ENCODE assay signal across 9 cellular contexts in genomic region chr1:40478276-40478675, GRCh38. TPM values are rescaled to one million over a fixed set of nuclear protein-coding genes. Genes with fewer than 3 reads are reported as not detected.
DNase-seq lines count a peak whose midpoint lies in the region; FAIRE-seq and TF ChIP-seq lines count a peak whose summit lies in the region.
"Had no signal": no experiment of that assay in that cellular context is flagged by ENCODE, and none has a peak within 500 bp of the region (broad histone marks: within the 10 kb centered on the region; RNA-seq: fewer than 3 reads in every experiment).

No MANE protein-coding gene starts in this region.

- H3K4me3 ChIP-seq in Karpas-422 (ENCODE audit: low read length) (peak overlapping the region; percentile 84), H1 (ENCODE audit: extremely low read depth in 1 of 4, insufficient read depth in 2 of 4, low read depth in 3 of 4, low read length in 4 of 4) (peak overlapping the region in 2 of 4 experiments; percentile 77 to 81; a peak in 3 of 8 replicates), neural progenitor cell (peak overlapping the region; percentile 80), lower leg skin (ENCODE audit: low read depth, poor library complexity, severe bottlenecking) (no peak overlapping the region)

- no peaks in the 10 kb centered on the region for H3K79me1 ChIP-seq in H1 (ENCODE audit: low read depth, low read length)

- H2BK120ac ChIP-seq in H1 (replicated peaks; ENCODE audit: low read depth, low read length): no peak overlapping the region

- no peaks in the 10 kb centered on the region for H3K9me2 ChIP-seq in Karpas-422 (replicated peaks; ENCODE audit: insufficient read depth, low read length)

- H3K9me3 Mint-ChIP-seq in CD14-positive monocyte: peaks cover 27 to 62% (median 54%) of the 10 kb centered on the region in 7 donors
- peaks cover 58% of the 10 kb centered on the region for H3K9me3 Mint-ChIP-seq in neural progenitor cell

- H3K27me3 ChIP-seq in Karpas-422 (ENCODE audit: low read length) (no peaks in the 10 kb centered on the region), H1 (replicated peaks in 1 of 4; ENCODE audit: control insufficient read depth in 3 of 4, extremely low read depth in 1 of 4, insufficient read depth in 3 of 4, low read length in 3 of 4) (peaks cover 0 to 3% (median 0%) of the 10 kb centered on the region in 4 experiments; a peak in 1 of 7 replicates), neural progenitor cell (no peaks in the 10 kb centered on the region)

- intact Hi-C loops in CD14-positive monocyte (cut with micrococcal nuclease): no loop called here
- intact Hi-C loops in lower leg skin (cut with DNase I; ENCODE audit: low total_unique reads): no loop called here

- H3K36me3 ChIP-seq in Karpas-422 (ENCODE audit: insufficient read depth, low read length): peaks cover 46% of the 10 kb centered on the region
- no peaks in the 10 kb centered on the region; a peak in 1 of 8 replicates for H3K36me3 ChIP-seq in H1 (ENCODE audit: control insufficient read depth in 2 of 4, insufficient read depth in 4 of 4, low read length in 3 of 4)
- no peaks in the 10 kb centered on the region for H3K36me3 ChIP-seq in neural progenitor cell

- no peak for FAIRE-seq in H1 (lab: Jason Lieb, UNC)
- FAIRE-seq: RCC 7860 had no signal

- H3K4me3 Mint-ChIP-seq in CD14-positive monocyte (peak overlapping the region; percentile 89 to 96), neural progenitor cell (peak overlapping the region; percentile 89)

- peaks cover 10% of the 10 kb centered on the region for H3F3A ChIP-seq in neural progenitor cell (ENCODE audit: low read depth)

- no peak for TF ChIP-seq POLR2A in H1 (IDR thresholded peaks at IDR 0.05; ENCODE audit: control extremely low read depth in 1 of 2, low read depth in 2 of 2, low read length in 2 of 2)
- TF ChIP-seq POLR2A in lower leg skin (IDR thresholded peaks at IDR 0.05): no peak

- H3K23me2 ChIP-seq in H1 (ENCODE audit: low read depth, low read length): peaks cover 7% of the 10 kb centered on the region

- no peak overlapping the region for H3K4ac ChIP-seq in H1 (replicated peaks; ENCODE audit: insufficient read length, low read depth, low read length)

- no peak overlapping the region for H4K91ac ChIP-seq in H1 (replicated peaks; ENCODE audit: insufficient read length, low read length)

- H2BK5ac ChIP-seq in H1 (ENCODE audit: low read depth, low read length): no peak overlapping the region

- WGBS in H1 (ENCODE audit: extremely low coverage in 1 of 2, insufficient coverage in 1 of 2, insufficient read length in 1 of 2, insufficient replicate concordance in 2 of 2, low coverage in 1 of 2, low lambda C conversion rate in 2 of 2, missing lambda C conversion rate in 1 of 2), 2 experiments: 87% methylated on average over 2 of the region's 2 CpGs; no CpG with 5 or more reads in 1 of the 2 experiments
- WGBS in lower leg skin, 2 donors: 9 to 29% methylated on average over 2 of the region's 2 CpGs

- H2BK15ac ChIP-seq in H1 (ENCODE audit: low read length): no peak overlapping the region

- CTCF ChIA-PET in H1 (lab: Charles Lee; ENCODE audit: partially characterized antibody): interaction anchor here (1.2 to 1.9 kb wide), 2 partner anchors 20 to 54 kb away, joined by 3 to 9 read pairs; partner anchors contain the start of gene ZNF684

- H4K5ac ChIP-seq in H1 (ENCODE audit: insufficient read length, low read depth, low read length): no peak overlapping the region

- H2AFZ ChIP-seq in Karpas-422 (ENCODE audit: low read length): no peak overlapping the region
- 0 out of 2 replicates have a peak overlapping the region, but pooled peaks have one; percentile 38 for H2AFZ ChIP-seq in H1 (ENCODE audit: low read length)
- H2AFZ ChIP-seq in neural progenitor cell (replicated peaks): no peak overlapping the region

- no peak overlapping the region for H3K56ac ChIP-seq in H1 (replicated peaks; ENCODE audit: insufficient read length, low read depth, low read length)

- H3K23ac ChIP-seq in H1 (ENCODE audit: insufficient read length): no peak overlapping the region

- DNase-seq in CD14-positive monocyte (ENCODE audit: low spot score) (no peak), Karpas-422 (no peak), H1 (ENCODE audit: low read depth in 1 of 2, low spot score in 2 of 2) (no peak), neural progenitor cell (ENCODE audit: low spot score) (no peak), lower leg skin (ENCODE audit: low spot score in 2 of 2) (no peak), SHP77 (lab: John Stamatoyannopoulos, UW) (no peak), hippocampal formation (lab: John Stamatoyannopoulos, UW) (no peak)
- no peak for DNase-seq in stimulated activated CD4-positive, alpha-beta T cell treated with anti-CD3 and anti-CD28 coated beads, Interleukin-4, amount 100 ng/mL, for 4 hours

- no peak overlapping the region for H4K8ac ChIP-seq in H1 (ENCODE audit: extremely low read depth, insufficient read depth, low read length)

- H3K27ac Mint-ChIP-seq in CD14-positive monocyte: no peak overlapping the region
- peak overlapping the region; percentile 58 for H3K27ac Mint-ChIP-seq in neural progenitor cell

- peak overlapping the region; percentile 27 for H3K27ac ChIP-seq in Karpas-422 (ENCODE audit: low read length)
- H3K27ac ChIP-seq in H1 (ENCODE audit: low read depth, low read length): no peak overlapping the region
- no peak overlapping the region for H3K27ac ChIP-seq in neural progenitor cell

- H3K79me2 ChIP-seq in Karpas-422 (ENCODE audit: low read length) (peaks cover 15% of the 10 kb centered on the region), H1 (ENCODE audit: control insufficient read depth in 1 of 2, insufficient read depth in 2 of 2, low read length in 2 of 2) (no peaks in the 10 kb centered on the region), neural progenitor cell (ENCODE audit: low read depth) (no peaks in the 10 kb centered on the region)

- peaks cover 37 to 40% of the 10 kb centered on the region in 2 donors for H3K36me3 Mint-ChIP-seq in CD14-positive monocyte
- H3K36me3 Mint-ChIP-seq in neural progenitor cell: peaks cover 43% of the 10 kb centered on the region

- peaks cover 22% of the 10 kb centered on the region for H3K4me1 Mint-ChIP-seq in CD14-positive monocyte
- peaks cover 7% of the 10 kb centered on the region for H3K4me1 Mint-ChIP-seq in neural progenitor cell

- no peak overlapping the region for H3K14ac ChIP-seq in H1 (ENCODE audit: insufficient read length)

- no peak for TF ChIP-seq CTCF in CD14-positive monocyte (IDR thresholded peaks at IDR 0.05)
- TF ChIP-seq CTCF in H1 (IDR thresholded peaks at IDR 0.05; ENCODE audit: control extremely low read depth in 1 of 3, insufficient read depth in 1 of 3, low read depth in 1 of 3, low read length in 3 of 3): no peak
- no peak for TF ChIP-seq CTCF in neural progenitor cell (IDR thresholded peaks at IDR 0.05)
- no peak for TF ChIP-seq CTCF in lower leg skin (IDR thresholded peaks at IDR 0.05)

- H3K9ac ChIP-seq in Karpas-422 (ENCODE audit: low read length) (peak overlapping the region; percentile 89), H1 (replicated peaks in 1 of 4; ENCODE audit: extremely low read depth in 1 of 4, low read depth in 3 of 4, low read length in 3 of 4) (no peak overlapping the region), neural progenitor cell (no peak overlapping the region)

- H3K9me3 ChIP-seq in Karpas-422 (ENCODE audit: low read length): peaks cover 13% of the 10 kb centered on the region
- H3K9me3 ChIP-seq in H1 (ENCODE audit: insufficient read depth in 2 of 2, low read depth in 1 of 2, low read length in 1 of 2): peaks cover 5 to 9% of the 10 kb centered on the region in 2 experiments
- peaks cover 16% of the 10 kb centered on the region for H3K9me3 ChIP-seq in neural progenitor cell (ENCODE audit: low read depth)

- TF ChIP-seq EP300 in H1 (IDR thresholded peaks at IDR 0.05; ENCODE audit: borderline replicate concordance in 1 of 2, low read depth in 2 of 2, low read length in 2 of 2): no peak

- H3K27me3 Mint-ChIP-seq in CD14-positive monocyte (ENCODE audit: low read depth in 3 of 3) (peaks cover 0 to 2% (median 2%) of the 10 kb centered on the region in 3 donors), neural progenitor cell (ENCODE audit: insufficient read depth, low read depth) (peaks cover under 1% of the 10 kb centered on the region)

- no peak overlapping the region for H3K18ac ChIP-seq in H1 (ENCODE audit: extremely low read depth, low read length)

- no peak overlapping the region for H2BK20ac ChIP-seq in H1 (ENCODE audit: low read length)

- no peak for TF ChIP-seq RAD21 in H1 (IDR thresholded peaks at IDR 0.05 in 1 of 2, conservative IDR thresholded peaks at IDR 0.05 in 1 of 2; ENCODE audit: low read depth in 2 of 2, low read length in 2 of 2)

- H3K4me1 ChIP-seq in Karpas-422 (ENCODE audit: low read length): peaks cover 21% of the 10 kb centered on the region
- H3K4me1 ChIP-seq in H1 (replicated peaks in 1 of 4; ENCODE audit: control insufficient read depth in 3 of 4, insufficient read depth in 4 of 4, low read length in 3 of 4): peaks cover 0 to 4% (median 0%) of the 10 kb centered on the region in 4 experiments; a peak in 1 of 7 replicates
- peaks cover 9% of the 10 kb centered on the region for H3K4me1 ChIP-seq in neural progenitor cell

- POLR2A ChIA-PET in H1 (lab: Charles Lee; ENCODE audit: partially characterized antibody): interaction anchor here (0.9 to 1.8 kb wide), 5 partner anchors 9 to 30 kb away, joined by 3 to 6 read pairs (median 3); partner anchors contain the start of gene EXO5

- no peak overlapping the region for H2BK12ac ChIP-seq in H1 (ENCODE audit: low read depth, low read length)

- H2AK5ac ChIP-seq in H1 (ENCODE audit: low read depth, low read length): no peak overlapping the region

- no peaks in the 10 kb centered on the region for H4K20me1 ChIP-seq in Karpas-422 (ENCODE audit: insufficient read depth, low read depth, low read length)
- H4K20me1 ChIP-seq in H1 (replicated peaks in 1 of 2; ENCODE audit: control insufficient read depth in 1 of 2, insufficient read depth in 2 of 2, low read length in 2 of 2): peaks cover 0 to 2% of the 10 kb centered on the region in 2 experiments
- H4K20me1 ChIP-seq in neural progenitor cell (ENCODE audit: low read depth): no peaks in the 10 kb centered on the region

- H3K4me2 ChIP-seq in Karpas-422 (ENCODE audit: low read depth, low read length, poor library complexity, severe bottlenecking) (peak overlapping the region; percentile 74), H1 (ENCODE audit: insufficient read depth in 1 of 2, low read depth in 2 of 2, low read length in 2 of 2) (peak overlapping the region; percentile 92 to 93), neural progenitor cell (peak overlapping the region; percentile 90)

RNA-seq across cellular contexts. Expression of gene ZFP69, which starts 1.2 kb away (rescaled TPM):
- polyA plus RNA-seq in CD14-positive monocyte (1 to 10 TPM; 2.5 to 3.8 TPM), H1 (2011; rRNA removed) (0.83 and 1.0 TPM in 2 replicates)
- 13.5 and 14.5 TPM in 2 replicates for total RNA-seq in Karpas-422 (2014; rRNA removed; shearing (Covaris generic); ENCODE audit: low replicate concordance)
- 4.3 TPM in 2 replicates for total RNA-seq in H1 (2021; fragmentation: NEBNext Ultra II Directional; extraction: Animal tissue kit (Norgen Biotek cat#: 25700))
- 1.9 TPM for polyA plus RNA-seq in H1 (2011; cell fraction: cytosol; rRNA removed)
- 1.9 TPM for polyA plus RNA-seq in H1 (2011; cell fraction: nucleus; rRNA removed)
- 2.2 to 3.5 TPM (median 2.4 TPM) in 4 replicates for polyA plus RNA-seq in H1 (2012, experiment 1 of 2)
- 0.37 TPM for polyA plus RNA-seq in H1 (2012, experiment 2 of 2)
- polyA plus RNA-seq in H1 (2013, experiment 1 of 2): 2.6 TPM
- polyA plus RNA-seq in H1 (2013, experiment 2 of 2): 2.9 TPM
- polyA minus RNA-seq in H1 (2011; rRNA and poly(A)+ RNA removed): 1.6 and 2.7 TPM in 2 replicates
- 2.1 TPM for polyA minus RNA-seq in H1 (2011; cell fraction: cytosol; rRNA and poly(A)+ RNA removed)
- 3.5 TPM for polyA minus RNA-seq in H1 (2011; cell fraction: nucleus; rRNA and poly(A)+ RNA removed)
- total RNA-seq in neural progenitor cell (ENCODE audit: low replicate concordance) (6.0 and 8.9 TPM in 2 replicates), lower leg skin (1 to 10 TPM in 3 of 4 donors, under 1 TPM in 1; 0.88 to 3.1 (median 1.6) TPM)

RNA-seq across cellular contexts. Expression of gene ZFP69B, which starts 28.0 kb away (rescaled TPM):
- polyA plus RNA-seq in CD14-positive monocyte (under 1 TPM in 1 of 2 donors, not detected in 1; 0.20 TPM), H1 (2011; rRNA removed) (1.4 and 1.7 TPM in 2 replicates)
- total RNA-seq in Karpas-422 (2014; rRNA removed; shearing (Covaris generic); ENCODE audit: low replicate concordance): 11.1 and 12.9 TPM in 2 replicates
- total RNA-seq in H1 (2021; fragmentation: NEBNext Ultra II Directional; extraction: Animal tissue kit (Norgen Biotek cat#: 25700)): 6.3 and 8.2 TPM in 2 replicates
- 3.0 TPM for polyA plus RNA-seq in H1 (2011; cell fraction: cytosol; rRNA removed)
- polyA plus RNA-seq in H1 (2011; cell fraction: nucleus; rRNA removed): 2.0 TPM
- 3.7 to 5.2 TPM (median 4.3 TPM) in 4 replicates for polyA plus RNA-seq in H1 (2012, experiment 1 of 2)
- 0.30 TPM for polyA plus RNA-seq in H1 (2012, experiment 2 of 2)
- 3.9 TPM for polyA plus RNA-seq in H1 (2013, experiment 1 of 2)
- polyA plus RNA-seq in H1 (2013, experiment 2 of 2): 3.5 TPM
- 6.5 and 7.7 TPM in 2 replicates for polyA minus RNA-seq in H1 (2011; rRNA and poly(A)+ RNA removed)
- polyA minus RNA-seq in H1 (2011; cell fraction: cytosol; rRNA and poly(A)+ RNA removed): 4.8 TPM
- 8.0 TPM for polyA minus RNA-seq in H1 (2011; cell fraction: nucleus; rRNA and poly(A)+ RNA removed)
- total RNA-seq in neural progenitor cell (ENCODE audit: low replicate concordance) (11.0 and 17.1 TPM in 2 replicates), lower leg skin (under 1 TPM in 3 of 4 donors, not detected in 1; 0.52 to 0.81 (median 0.76) TPM)

RNA-seq across cellular contexts. Expression of gene EXO5, which starts 30.3 kb away (rescaled TPM):
- polyA plus RNA-seq in CD14-positive monocyte: 1 to 10 TPM; 1.5 to 2.6 TPM
- total RNA-seq in Karpas-422 (2014; rRNA removed; shearing (Covaris generic); ENCODE audit: low replicate concordance): 5.2 and 9.1 TPM in 2 replicates
- total RNA-seq in H1 (2021; fragmentation: NEBNext Ultra II Directional; extraction: Animal tissue kit (Norgen Biotek cat#: 25700)): 7.7 and 8.5 TPM in 2 replicates
- polyA plus RNA-seq in H1 (2011; rRNA removed): 3.1 and 4.4 TPM in 2 replicates
- 5.3 TPM for polyA plus RNA-seq in H1 (2011; cell fraction: cytosol; rRNA removed)
- 4.2 TPM for polyA plus RNA-seq in H1 (2011; cell fraction: nucleus; rRNA removed)
- 6.7 to 8.4 TPM (median 7.5 TPM) in 4 replicates for polyA plus RNA-seq in H1 (2012, experiment 1 of 2)
- 2.9 TPM for polyA plus RNA-seq in H1 (2012, experiment 2 of 2)
- 5.8 TPM for polyA plus RNA-seq in H1 (2013, experiment 1 of 2)
- 5.3 TPM for polyA plus RNA-seq in H1 (2013, experiment 2 of 2)
- polyA minus RNA-seq in H1 (2011; rRNA and poly(A)+ RNA removed): 6.0 and 7.1 TPM in 2 replicates
- 5.9 TPM for polyA minus RNA-seq in H1 (2011; cell fraction: cytosol; rRNA and poly(A)+ RNA removed)
- polyA minus RNA-seq in H1 (2011; cell fraction: nucleus; rRNA and poly(A)+ RNA removed): 10.5 TPM
- total RNA-seq in neural progenitor cell (ENCODE audit: low replicate concordance): 11.9 and 12.6 TPM in 2 replicates
- 1 to 10 TPM; 4.2 to 6.0 (median 5.1) TPM for total RNA-seq in lower leg skin

RNA-seq across cellular contexts. Expression of gene ZNF684, which starts 53.2 kb away (rescaled TPM):
- 1 to 10 TPM; 2.3 to 3.5 TPM for polyA plus RNA-seq in CD14-positive monocyte
- total RNA-seq in Karpas-422 (2014; rRNA removed; shearing (Covaris generic); ENCODE audit: low replicate concordance): 3.4 and 8.5 TPM in 2 replicates
- 7.3 and 9.3 TPM in 2 replicates for total RNA-seq in H1 (2021; fragmentation: NEBNext Ultra II Directional; extraction: Animal tissue kit (Norgen Biotek cat#: 25700))
- 2.4 and 2.6 TPM in 2 replicates for polyA plus RNA-seq in H1 (2011; rRNA removed)
- polyA plus RNA-seq in H1 (2011; cell fraction: cytosol; rRNA removed): 2.9 TPM
- 2.4 TPM for polyA plus RNA-seq in H1 (2011; cell fraction: nucleus; rRNA removed)
- polyA plus RNA-seq in H1 (2012, experiment 1 of 2): 3.4 to 5.6 TPM (median 4.6 TPM) in 4 replicates
- 1.4 TPM for polyA plus RNA-seq in H1 (2012, experiment 2 of 2)
- polyA plus RNA-seq in H1 (2013, experiment 1 of 2): 4.9 TPM
- 3.6 TPM for polyA plus RNA-seq in H1 (2013, experiment 2 of 2)
- polyA minus RNA-seq in H1 (2011; rRNA and poly(A)+ RNA removed): 3.7 and 9.4 TPM in 2 replicates
- polyA minus RNA-seq in H1 (2011; cell fraction: cytosol; rRNA and poly(A)+ RNA removed): 3.7 TPM
- 12.7 TPM for polyA minus RNA-seq in H1 (2011; cell fraction: nucleus; rRNA and poly(A)+ RNA removed)
- total RNA-seq in neural progenitor cell (ENCODE audit: low replicate concordance): 5.8 and 7.6 TPM in 2 replicates
- total RNA-seq in lower leg skin: 1 to 10 TPM; 1.5 to 4.9 (median 3.5) TPM
